5 cellular contexts compared by ENCODE assay signal in the genomic region with DNA sequence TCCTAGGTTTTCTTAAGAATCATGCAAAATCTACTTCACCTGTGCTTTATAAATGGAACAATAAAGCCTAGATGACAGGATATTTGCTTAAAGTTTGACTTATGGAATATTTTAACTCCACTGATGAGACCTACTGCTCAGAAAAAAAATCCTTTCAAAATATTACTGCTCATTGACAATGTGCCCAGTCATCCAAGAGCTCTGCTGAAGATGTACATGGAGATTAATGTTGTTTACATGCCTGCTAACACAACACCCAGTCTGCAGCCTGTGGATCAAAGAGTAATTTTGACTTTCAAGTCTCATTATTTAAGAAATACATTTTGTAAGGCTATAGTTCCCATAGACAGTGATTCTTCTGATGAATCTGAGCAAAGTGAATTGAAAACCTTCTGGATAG.
"Had no signal": no experiment of that assay in that cellular context is flagged by ENCODE, and none has a peak within 500 bp of the region (broad histone marks: within the 10 kb centered on the region; RNA-seq: fewer than 3 reads in every experiment).

No MANE protein-coding gene starts in this region.

- H2AFZ ChIP-seq: GM23338 had no signal

- H3K4me2 ChIP-seq: GM23338 had no signal

- DNase-seq: H9, HCEC 1CT had no signal

- ATAC-seq: GM23338, HepG2 had no signal

- FAIRE-seq: HepG2, HTR-8/SVneo had no signal

- H3K4me3 ChIP-seq: GM23338 had no signal
